8 cellular contexts compared by ENCODE assay signal in the genomic region with DNA sequence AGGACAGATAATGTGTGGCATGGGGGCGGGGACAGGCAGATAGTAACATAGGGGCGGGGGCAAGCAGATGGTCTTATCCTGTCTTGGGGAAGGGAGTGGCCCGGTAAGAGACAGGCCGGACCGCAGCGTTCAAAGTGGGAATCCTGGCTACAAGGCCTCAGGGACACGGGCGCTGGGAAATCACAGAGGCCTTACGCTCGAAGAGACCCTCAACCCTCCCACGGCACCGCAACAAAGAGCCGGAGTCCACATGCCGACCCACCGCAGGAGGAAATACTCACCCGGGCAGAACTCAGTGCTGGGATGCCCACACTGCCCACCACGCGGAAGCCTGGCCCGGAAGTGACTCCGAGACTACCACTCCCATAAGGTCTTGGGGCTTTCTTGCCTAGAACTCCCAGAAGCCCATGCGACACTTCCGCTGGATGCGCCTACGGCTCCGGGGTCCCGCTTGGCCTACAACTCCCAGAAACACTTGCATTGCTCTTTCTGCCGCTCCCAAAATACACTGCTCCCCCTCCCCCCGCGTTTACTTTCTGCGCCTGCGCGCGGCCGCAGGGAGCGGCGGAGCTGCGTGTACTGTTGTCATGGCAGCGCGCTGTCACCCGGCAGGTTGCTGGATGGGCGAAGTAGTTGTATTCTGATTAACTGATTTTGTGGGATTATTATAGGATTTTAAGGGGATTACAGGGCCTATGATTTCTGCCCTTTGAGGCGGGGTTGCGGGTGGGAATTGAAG. TPM values are rescaled to one million over a fixed set of nuclear protein-coding genes. Genes with fewer than 3 reads are reported as not detected.
DNase-seq lines count a peak whose midpoint lies in the region; ATAC-seq and TF ChIP-seq lines count a peak whose summit lies in the region.

A gene (minus strand): TSS at position 344 of the 739 bp plus-strand sequence. CDS start 3,840 bp downstream, outside the sequence.

- ATAC-seq in HG02798 (IDR thresholded peaks at IDR 0.05; ENCODE audit: poor library complexity, unreplicated experiment) (peak; percentile 96), heart left ventricle (peak; percentile 98 to 99 (median 99)), upper lobe of left lung (ENCODE audit: low FRiP score in 2 of 2) (peak; percentile 98 to 99)

- H3K9me3 ChIP-seq in heart left ventricle (no peaks in the 10 kb centered on the region), upper lobe of left lung (no peaks in the 10 kb centered on the region)

- H3K27ac ChIP-seq in heart left ventricle, result peak within 1 kb of the TSS; percentile 13 to 81 (median 71)
- peak within 1 kb of the TSS; percentile 54 to 82 (median 68) for H3K27ac ChIP-seq in upper lobe of left lung

- peak in 1 of 4 donors; percentile 16 for TF ChIP-seq EP300 in upper lobe of left lung (IDR thresholded peaks at IDR 0.05)

- WGBS in heart left ventricle, 4 donors, result 0 to 1% (median 0%) methylated on average over 36 to 43 of the region's 43 CpGs
- 0% methylated on average over 29 to 43 of the region's 43 CpGs for WGBS in upper lobe of left lung, 2 donors

- no peak for TF ChIP-seq CTCF in GM12875 (IDR thresholded peaks at IDR 0.05; ENCODE audit: borderline replicate concordance, insufficient read depth, low read depth, low read length)
- TF ChIP-seq CTCF in heart left ventricle (IDR thresholded peaks at IDR 0.05), result peak in 1 of 12 donors; percentile 17
- TF ChIP-seq CTCF in upper lobe of left lung (IDR thresholded peaks at IDR 0.05), result peak in 4 of 6 experiments; percentile 33 to 61 (median 42)

- H3K4me1 ChIP-seq in heart left ventricle, result peaks cover 0 to 26% (median 13%) of the 10 kb centered on the region in 12 donors
- peaks cover 12 to 21% (median 15%) of the 10 kb centered on the region in 4 donors for H3K4me1 ChIP-seq in upper lobe of left lung

- H3K4me3 ChIP-seq in GM12875 (ENCODE audit: low read depth, low read length) (peak within 1 kb of the TSS; percentile 97), heart left ventricle (peak within 1 kb of the TSS; percentile 41 to 91 (median 77)), upper lobe of left lung (peak within 1 kb of the TSS; percentile 39 to 78 (median 72))

- DNase-seq in NCI-H1436 (lab: John Stamatoyannopoulos, UW) (peak; percentile 99), T follicular helper cell (ENCODE audit: low read depth) (peak; percentile 98), amniotic epithelial cell (ENCODE audit: low read depth) (peak; percentile 100), heart left ventricle (peak; percentile 98 to 99 (median 99)), pons (ENCODE audit: low spot score) (peak; percentile 99), upper lobe of left lung (peak; percentile 98 to 99)

- intact Hi-C loops in heart left ventricle (cut with DNase I), result loop anchor here in 2 of 10 donors (5.0 to 10.0 kb wide), 4 partner anchors 303 to 733 kb away; a partner anchor contains a TSS

- no peaks in the 10 kb centered on the region for H3K27me3 ChIP-seq in heart left ventricle
- no peaks in the 10 kb centered on the region for H3K27me3 ChIP-seq in upper lobe of left lung

- H3K36me3 ChIP-seq in heart left ventricle (peaks cover 0 to 14% (median 8%) of the 10 kb centered on the region in 9 donors), upper lobe of left lung (peaks cover 0 to 19% (median 9%) of the 10 kb centered on the region in 4 donors)

- TF ChIP-seq POLR2A in heart left ventricle (IDR thresholded peaks at IDR 0.05) (peak in 1 of 2 donors; percentile 61), upper lobe of left lung (IDR thresholded peaks at IDR 0.05) (peak in 2 of 4 donors; percentile 61 to 71)

RNA-seq across cellular contexts. Expression of the gene that starts here (rescaled TPM):
- total RNA-seq in heart left ventricle, result 10 to 100 TPM in 1 of 9 donors, 1 to 10 TPM in 8; 2.5 to 11.2 (median 4.2) TPM
- polyA plus RNA-seq in heart left ventricle, result 1 to 10 TPM; 1.4 to 2.4 TPM
- total RNA-seq in upper lobe of left lung, result 10 to 100 TPM in 5 of 6 donors, 1 to 10 TPM in 1; 9.5 to 23.0 (median 15.1) TPM

Comparison
In these comparisons a context has a peak if more than half of its experiments do, and no peak if none do; other contexts are left out.
1. Peak in every context shown above with its lines: DNase-seq, ATAC-seq, H3K4me3 ChIP-seq and H3K27ac ChIP-seq.